In genomic region chr1:152141971-152142584, GRCh38 we compare ENCODE assay signal across 9 cellular contexts. TPM values are rescaled to one million over a fixed set of nuclear protein-coding genes. Genes with fewer than 3 reads are reported as not detected.
A peak's percentile ranks its signal among the peaks of the same experiment; 100 is the strongest.
DNase-seq lines count a peak whose midpoint lies in the region; ATAC-seq and TF ChIP-seq lines count a peak whose summit lies in the region.
"Had no signal": no experiment of that assay in that cellular context is flagged by ENCODE, and none has a peak within 500 bp of the region (broad histone marks: within the 10 kb centered on the region; RNA-seq: fewer than 3 reads in every experiment).

No MANE protein-coding gene starts in this region.

- peak; percentile 88 for TF ChIP-seq CTCF in AG09309 (IDR thresholded peaks at IDR 0.05; ENCODE audit: control insufficient read depth, insufficient read depth, low read depth, low read length, missing control alignments)
- peak; percentile 91 to 92 for TF ChIP-seq CTCF in mammary epithelial cell (conservative IDR thresholded peaks at IDR 0.05 in 1 of 2, IDR thresholded peaks at IDR 0.05 in 1 of 2; ENCODE audit: extremely low read depth in 1 of 2, insufficient read depth in 1 of 2, low read depth in 1 of 2, low read length in 2 of 2)
- peak; percentile 18 to 59 (median 36) for TF ChIP-seq CTCF in uterus (IDR thresholded peaks at IDR 0.05)

- CTCF ChIA-PET in mammary epithelial cell (lab: Charles Lee; ENCODE audit: low non-redundant PET): interaction anchor here (0.6 to 1.1 kb wide), 5 partner anchors 20 to 171 kb away, joined by 3 to 7 read pairs (median 4); no protein-coding TSS in a partner anchor

- 0% methylated on average over 1 of the region's 1 CpG for WGBS in mammary epithelial cell (ENCODE audit: low coverage, missing lambda C conversion rate)

- no peaks in the 10 kb centered on the region for H3K79me2 ChIP-seq in mammary epithelial cell (ENCODE audit: insufficient read depth, low read length)

- H3K9me3 ChIP-seq in mammary epithelial cell (replicated peaks; ENCODE audit: insufficient read depth, low read length) (peaks cover 4% of the 10 kb centered on the region), uterus (no peaks in the 10 kb centered on the region)

- in situ Hi-C loops in mammary epithelial cell (cut with MboI; ENCODE audit: low sequenced_read_pairs in 2 of 2): loop anchor here in 1 of 2 donors (5.0 kb wide), 1 partner anchor 40 kb away; no protein-coding TSS in a partner anchor

- H2AFZ ChIP-seq in mammary epithelial cell (ENCODE audit: low read depth, low read length): no peak overlapping the region

- no peak overlapping the region for H3K9ac ChIP-seq in mammary epithelial cell (ENCODE audit: insufficient read depth, low read length)

- H3K27ac ChIP-seq in mammary epithelial cell (ENCODE audit: insufficient read depth, low read depth, low read length): no peak overlapping the region
- H3K27ac ChIP-seq in uterus: no peak overlapping the region

- H4K20me1 ChIP-seq in mammary epithelial cell (ENCODE audit: insufficient read depth, low read length): no peaks in the 10 kb centered on the region

- TF ChIP-seq POLR2A in uterus (IDR thresholded peaks at IDR 0.05): no peak

- H3K4me2 ChIP-seq in mammary epithelial cell (ENCODE audit: insufficient read depth, low read depth, low read length): no peak overlapping the region

- H3K4me3 ChIP-seq in AG09309 (ENCODE audit: control insufficient read depth, low read depth, low read length) (no peak overlapping the region), mammary epithelial cell (replicated peaks in 1 of 3; ENCODE audit: insufficient read depth in 1 of 3, low read depth in 2 of 3, low read length in 3 of 3) (no peak overlapping the region), uterus (no peak overlapping the region)

- DNase-seq in AG09309 (ENCODE audit: low read depth): peak; percentile 23
- DNase-seq in GM04504 (ENCODE audit: low read depth): peak; percentile 50
- peak; percentile 8 for DNase-seq in NCI-H446 treated with DMSO at 0.1 percent for 48 hours (lab: John Stamatoyannopoulos, UW)
- DNase-seq in mammary epithelial cell: peak; percentile 54
- DNase-seq in left lobe of liver (ENCODE audit: low spot score): no peak
- no peak for DNase-seq in uterus
- no peak for DNase-seq in activated effector memory CD4-positive, alpha-beta T cell treated with anti-CD3 and anti-CD28 coated beads, Interleukin-2, amount 50 U/mL, for 16 hours

- peak; percentile 81 for ATAC-seq in left lobe of liver
- ATAC-seq in GM21825 (IDR thresholded peaks at IDR 0.05; ENCODE audit: unreplicated experiment): no peak

- no TSS peak for BruUV-seq in mammary epithelial cell (replicated peaks; lab: Mats Ljungman, UMichigan)

- intact Hi-C loops in mammary epithelial cell (cut with micrococcal nuclease): loop anchor here (1.0 to 2.0 kb wide), 8 partner anchors 21 to 316 kb away; no protein-coding TSS in a partner anchor
- intact Hi-C loops in uterus (cut with DNase I; ENCODE audit: low total_unique reads): no loop called here

- H3K4me1 ChIP-seq in mammary epithelial cell (ENCODE audit: insufficient read depth, low read length) (no peaks in the 10 kb centered on the region), uterus (no peaks in the 10 kb centered on the region)

- H3K27me3 ChIP-seq in mammary epithelial cell (ENCODE audit: insufficient read depth, low read length): peaks cover 7% of the 10 kb centered on the region
- H3K27me3 ChIP-seq in uterus: no peaks in the 10 kb centered on the region

- dilution Hi-C loops in mammary epithelial cell (cut with HindIII; ENCODE audit: low sequenced_read_pairs): no loop called here

- H3K36me3 ChIP-seq in mammary epithelial cell (ENCODE audit: insufficient read depth, low read length) (no peaks in the 10 kb centered on the region), uterus (no peaks in the 10 kb centered on the region)

RNA-seq across cellular contexts. Expression of gene RPTN, which starts 16.9 kb away (rescaled TPM):
- total RNA-seq in mammary epithelial cell (not detected), left lobe of liver (not detected), uterus (not detected)
- polyA plus RNA-seq in mammary epithelial cell: 0.01 TPM
- not detected for polyA minus RNA-seq in mammary epithelial cell
- polyA plus RNA-seq: IgD-negative memory B cell had no signal

RNA-seq across cellular contexts. Expression of gene TCHH, which starts 26.8 kb away (rescaled TPM):
- under 1 TPM in 1 of 2 donors, not detected in 1; 0.19 TPM for total RNA-seq in mammary epithelial cell
- 0.02 TPM for polyA plus RNA-seq in mammary epithelial cell
- not detected for polyA minus RNA-seq in mammary epithelial cell
- 0.08 TPM for total RNA-seq in left lobe of liver
- total RNA-seq in uterus: not detected
- polyA plus RNA-seq: IgD-negative memory B cell had no signal

RNA-seq across cellular contexts. Expression of gene TCHHL1, which starts 53.2 kb away (rescaled TPM):
- total RNA-seq in mammary epithelial cell: not detected
- not detected for polyA plus RNA-seq in mammary epithelial cell
- polyA minus RNA-seq in mammary epithelial cell: not detected
- not detected for total RNA-seq in left lobe of liver
- not detected for total RNA-seq in uterus
- polyA plus RNA-seq: IgD-negative memory B cell had no signal

Comparison
In these comparisons a context has a peak if more than half of its experiments do, and no peak if none do; other contexts are left out.
1. DNase-seq: peak in AG09309 (single experiment), GM04504 (single experiment), NCI-H446 treated with DMSO at 0.1 percent for 48 hours (single experiment) and mammary epithelial cell (single experiment); none in left lobe of liver (single experiment), uterus (0 of 2) and activated effector memory CD4-positive, alpha-beta T cell treated with anti-CD3 and anti-CD28 coated beads, Interleukin-2, amount 50 U/mL, for 16 hours (single experiment).
2. CTCF ChIP-seq: peak in every context shown above with its lines; median percentile 92 in mammary epithelial cell; 88 in AG09309; 36 in uterus.